In the genomic region with DNA sequence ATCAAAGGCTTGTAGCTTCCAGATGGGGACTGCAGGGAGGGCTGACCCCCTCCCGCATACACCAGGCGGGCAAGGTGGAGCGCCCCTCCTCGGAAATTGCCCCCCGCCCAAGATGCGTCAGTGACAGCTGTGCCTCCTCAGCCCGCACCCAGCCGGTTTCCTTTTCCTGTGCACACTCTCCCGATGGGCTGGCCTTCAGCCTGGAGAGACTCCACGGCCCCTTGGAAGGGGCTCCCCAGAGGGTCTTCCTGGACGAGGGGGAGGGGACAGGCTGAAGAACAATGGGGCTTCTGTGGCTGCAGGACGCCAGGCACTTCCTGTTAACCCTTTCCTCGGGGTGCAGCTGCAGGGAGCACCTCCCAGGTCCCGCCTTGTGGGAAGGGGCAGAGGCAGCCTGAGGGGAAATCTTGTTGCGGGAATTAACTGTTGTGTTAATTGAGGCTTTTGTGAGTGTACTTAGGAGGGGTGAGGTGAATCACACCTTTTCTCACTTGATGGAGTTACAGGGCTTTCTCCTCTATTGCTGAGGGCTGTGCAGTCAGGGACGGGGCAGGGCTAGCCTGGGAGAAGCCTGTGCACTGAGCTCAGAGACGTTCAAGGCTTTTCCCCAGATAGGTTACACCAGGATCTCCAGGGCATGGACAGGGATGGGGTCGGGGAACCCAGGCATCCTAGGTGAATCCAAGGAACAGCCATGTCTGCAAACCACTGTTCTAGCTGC, we compare ENCODE assay signal across 1 cellular context.
A peak's percentile ranks its signal among the peaks of the same experiment; 100 is the strongest.
TF ChIP-seq lines count a peak whose summit lies in the region.

No MANE protein-coding gene starts in this region.

TF ChIP-seq in HepG2, 621 proteins besides CTCF, POLR2A, EP300 and RAD21 (continued from another document and continues in another):
- TF ChIP-seq, protein P1, sequence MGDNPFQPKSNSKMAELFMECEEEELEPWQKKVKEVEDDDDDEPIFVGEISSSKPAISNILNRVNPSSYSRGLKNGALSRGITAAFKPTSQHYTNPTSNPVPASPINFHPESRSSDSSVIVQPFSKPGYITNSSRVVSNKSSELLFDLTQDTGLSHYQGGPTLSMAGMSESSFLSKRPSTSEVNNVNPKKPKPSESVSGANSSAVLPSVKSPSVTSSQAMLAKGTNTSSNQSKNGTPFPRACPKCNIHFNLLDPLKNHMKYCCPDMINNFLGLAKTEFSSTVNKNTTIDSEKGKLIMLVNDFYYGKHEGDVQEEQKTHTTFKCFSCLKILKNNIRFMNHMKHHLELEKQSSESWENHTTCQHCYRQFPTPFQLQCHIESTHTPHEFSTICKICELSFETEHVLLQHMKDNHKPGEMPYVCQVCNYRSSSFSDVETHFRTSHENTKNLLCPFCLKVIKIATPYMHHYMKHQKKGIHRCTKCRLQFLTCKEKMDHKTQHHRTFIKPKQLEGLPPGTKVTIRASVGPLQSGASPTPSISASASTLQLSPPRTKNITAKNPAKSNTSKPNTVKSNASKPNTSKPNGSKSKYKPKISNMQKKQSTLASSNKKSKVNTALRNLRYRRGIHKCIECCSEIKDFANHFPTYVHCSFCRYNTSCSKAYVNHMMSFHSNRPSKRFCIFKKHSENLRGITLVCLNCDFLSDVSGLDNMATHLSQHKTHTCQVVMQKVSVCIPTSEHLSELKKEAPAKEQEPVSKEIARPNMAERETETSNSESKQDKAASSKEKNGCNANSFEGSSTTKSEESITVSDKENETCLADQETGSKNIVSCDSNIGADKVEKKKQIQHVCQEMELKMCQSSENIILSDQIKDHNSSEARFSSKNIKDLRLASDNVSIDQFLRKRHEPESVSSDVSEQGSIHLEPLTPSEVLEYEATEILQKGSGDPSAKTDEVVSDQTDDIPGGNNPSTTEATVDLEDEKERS (CRISPR knock-in tag; IDR thresholded peaks at IDR 0.05): no peak
- TF ChIP-seq ZNF124 (CRISPR knock-in tag; IDR thresholded peaks at IDR 0.05) (no peak), ZNF883 (CRISPR knock-in tag; IDR thresholded peaks at IDR 0.05; ENCODE audit: not compliant biosample characterization) (no peak), NFE2L2 (IDR thresholded peaks at IDR 0.05; ENCODE audit: low read length) (no peak), NCOA5 (CRISPR knock-in tag; IDR thresholded peaks at IDR 0.05) (no peak), KLF12 (CRISPR knock-in tag; IDR thresholded peaks at IDR 0.05; ENCODE audit: borderline replicate concordance) (peak; percentile 84; the same call in 1 of the 2 replicates), HNRNPUL1 (IDR thresholded peaks at IDR 0.05; ENCODE audit: low read depth, low read length) (no peak), FOXK2 (IDR thresholded peaks at IDR 0.05) (no peak), GATAD2A (CRISPR knock-in tag; IDR thresholded peaks at IDR 0.05) (peak; percentile 97), KLF11 (CRISPR knock-in tag; IDR thresholded peaks at IDR 0.05) (0 out of 2 replicates have a peak, but pooled peaks have one; percentile 53), THYN1 (CRISPR knock-in tag; IDR thresholded peaks at IDR 0.05; ENCODE audit: borderline replicate concordance, low read depth) (no peak), ZNF468 (CRISPR knock-in tag; IDR thresholded peaks at IDR 0.05) (no peak), ZNF234 (CRISPR knock-in tag; conservative IDR thresholded peaks at IDR 0.05) (no peak), ZNF431 (CRISPR knock-in tag; IDR thresholded peaks at IDR 0.05; ENCODE audit: borderline replicate concordance, low read depth) (no peak; the same call in 1 of the 2 replicates), NKX3-1 (CRISPR knock-in tag; IDR thresholded peaks at IDR 0.05) (peak; percentile 68; the same call in 1 of the 2 replicates), MEIS2 (CRISPR knock-in tag; IDR thresholded peaks at IDR 0.05) (0 out of 2 replicates have a peak, but pooled peaks have one; percentile 19), ZNF766 (CRISPR knock-in tag; IDR thresholded peaks at IDR 0.05; ENCODE audit: borderline replicate concordance) (0 out of 2 replicates have a peak, but pooled peaks have one; percentile 36), ETV6 (CRISPR knock-in tag; conservative IDR thresholded peaks at IDR 0.05) (no peak), ZNF296 (CRISPR knock-in tag; conservative IDR thresholded peaks at IDR 0.05) (no peak), STAG1 (CRISPR knock-in tag; IDR thresholded peaks at IDR 0.05) (0 out of 2 replicates have a peak, but pooled peaks have one; percentile 8), SMAD3 (CRISPR knock-in tag; IDR thresholded peaks at IDR 0.05) (peak; percentile 93), NRL (CRISPR knock-in tag; IDR thresholded peaks at IDR 0.05; ENCODE audit: borderline replicate concordance) (peak; percentile 65; the same call in 1 of the 2 replicates), ZNF430 (CRISPR knock-in tag; IDR thresholded peaks at IDR 0.05) (peak; percentile 18; the same call in 1 of the 2 replicates), FOSL2 (CRISPR knock-in tag; IDR thresholded peaks at IDR 0.05) (no peak; the same call in 1 of the 2 replicates), ZNF556 (CRISPR knock-in tag; IDR thresholded peaks at IDR 0.05; ENCODE audit: borderline replicate concordance) (no peak), JUNB (CRISPR knock-in tag; IDR thresholded peaks at IDR 0.05; ENCODE audit: borderline replicate concordance) (no peak)
- TF ChIP-seq, protein P2, sequence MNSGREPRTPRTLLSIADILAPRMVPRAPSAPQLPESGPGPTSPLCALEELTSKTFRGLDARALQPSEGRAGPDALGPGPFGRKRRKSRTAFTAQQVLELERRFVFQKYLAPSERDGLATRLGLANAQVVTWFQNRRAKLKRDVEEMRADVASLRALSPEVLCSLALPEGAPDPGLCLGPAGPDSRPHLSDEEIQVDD (CRISPR knock-in tag; IDR thresholded peaks at IDR 0.05; ENCODE audit: borderline replicate concordance): no peak
- TF ChIP-seq, protein P3, sequence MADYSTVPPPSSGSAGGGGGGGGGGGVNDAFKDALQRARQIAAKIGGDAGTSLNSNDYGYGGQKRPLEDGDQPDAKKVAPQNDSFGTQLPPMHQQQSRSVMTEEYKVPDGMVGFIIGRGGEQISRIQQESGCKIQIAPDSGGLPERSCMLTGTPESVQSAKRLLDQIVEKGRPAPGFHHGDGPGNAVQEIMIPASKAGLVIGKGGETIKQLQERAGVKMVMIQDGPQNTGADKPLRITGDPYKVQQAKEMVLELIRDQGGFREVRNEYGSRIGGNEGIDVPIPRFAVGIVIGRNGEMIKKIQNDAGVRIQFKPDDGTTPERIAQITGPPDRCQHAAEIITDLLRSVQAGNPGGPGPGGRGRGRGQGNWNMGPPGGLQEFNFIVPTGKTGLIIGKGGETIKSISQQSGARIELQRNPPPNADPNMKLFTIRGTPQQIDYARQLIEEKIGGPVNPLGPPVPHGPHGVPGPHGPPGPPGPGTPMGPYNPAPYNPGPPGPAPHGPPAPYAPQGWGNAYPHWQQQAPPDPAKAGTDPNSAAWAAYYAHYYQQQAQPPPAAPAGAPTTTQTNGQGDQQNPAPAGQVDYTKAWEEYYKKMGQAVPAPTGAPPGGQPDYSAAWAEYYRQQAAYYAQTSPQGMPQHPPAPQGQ (CRISPR knock-in tag; IDR thresholded peaks at IDR 0.05; ENCODE audit: borderline replicate concordance): no peak
- TF ChIP-seq, protein P4, sequence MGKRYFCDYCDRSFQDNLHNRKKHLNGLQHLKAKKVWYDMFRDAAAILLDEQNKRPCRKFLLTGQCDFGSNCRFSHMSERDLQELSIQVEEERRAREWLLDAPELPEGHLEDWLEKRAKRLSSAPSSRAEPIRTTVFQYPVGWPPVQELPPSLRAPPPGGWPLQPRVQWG (CRISPR knock-in tag; IDR thresholded peaks at IDR 0.05; ENCODE audit: borderline replicate concordance, low read depth): no peak
- TF ChIP-seq, protein P5, sequence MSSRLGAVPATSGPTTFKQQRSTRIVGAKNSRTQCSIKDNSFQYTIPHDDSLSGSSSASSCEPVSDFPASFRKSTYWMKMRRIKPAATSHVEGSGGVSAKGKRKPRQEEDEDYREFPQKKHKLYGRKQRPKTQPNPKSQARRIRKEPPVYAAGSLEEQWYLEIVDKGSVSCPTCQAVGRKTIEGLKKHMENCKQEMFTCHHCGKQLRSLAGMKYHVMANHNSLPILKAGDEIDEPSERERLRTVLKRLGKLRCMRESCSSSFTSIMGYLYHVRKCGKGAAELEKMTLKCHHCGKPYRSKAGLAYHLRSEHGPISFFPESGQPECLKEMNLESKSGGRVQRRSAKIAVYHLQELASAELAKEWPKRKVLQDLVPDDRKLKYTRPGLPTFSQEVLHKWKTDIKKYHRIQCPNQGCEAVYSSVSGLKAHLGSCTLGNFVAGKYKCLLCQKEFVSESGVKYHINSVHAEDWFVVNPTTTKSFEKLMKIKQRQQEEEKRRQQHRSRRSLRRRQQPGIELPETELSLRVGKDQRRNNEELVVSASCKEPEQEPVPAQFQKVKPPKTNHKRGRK (CRISPR knock-in tag; IDR thresholded peaks at IDR 0.05): no peak
- TF ChIP-seq, protein P6, sequence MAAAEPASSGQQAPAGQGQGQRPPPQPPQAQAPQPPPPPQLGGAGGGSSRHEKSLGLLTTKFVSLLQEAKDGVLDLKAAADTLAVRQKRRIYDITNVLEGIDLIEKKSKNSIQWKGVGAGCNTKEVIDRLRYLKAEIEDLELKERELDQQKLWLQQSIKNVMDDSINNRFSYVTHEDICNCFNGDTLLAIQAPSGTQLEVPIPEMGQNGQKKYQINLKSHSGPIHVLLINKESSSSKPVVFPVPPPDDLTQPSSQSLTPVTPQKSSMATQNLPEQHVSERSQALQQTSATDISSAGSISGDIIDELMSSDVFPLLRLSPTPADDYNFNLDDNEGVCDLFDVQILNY (CRISPR knock-in tag; conservative IDR thresholded peaks at IDR 0.05): no peak
- TF ChIP-seq, protein P7, sequence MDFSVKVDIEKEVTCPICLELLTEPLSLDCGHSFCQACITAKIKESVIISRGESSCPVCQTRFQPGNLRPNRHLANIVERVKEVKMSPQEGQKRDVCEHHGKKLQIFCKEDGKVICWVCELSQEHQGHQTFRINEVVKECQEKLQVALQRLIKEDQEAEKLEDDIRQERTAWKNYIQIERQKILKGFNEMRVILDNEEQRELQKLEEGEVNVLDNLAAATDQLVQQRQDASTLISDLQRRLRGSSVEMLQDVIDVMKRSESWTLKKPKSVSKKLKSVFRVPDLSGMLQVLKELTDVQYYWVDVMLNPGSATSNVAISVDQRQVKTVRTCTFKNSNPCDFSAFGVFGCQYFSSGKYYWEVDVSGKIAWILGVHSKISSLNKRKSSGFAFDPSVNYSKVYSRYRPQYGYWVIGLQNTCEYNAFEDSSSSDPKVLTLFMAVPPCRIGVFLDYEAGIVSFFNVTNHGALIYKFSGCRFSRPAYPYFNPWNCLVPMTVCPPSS (IDR thresholded peaks at IDR 0.05): no peak
- TF ChIP-seq, protein P8, sequence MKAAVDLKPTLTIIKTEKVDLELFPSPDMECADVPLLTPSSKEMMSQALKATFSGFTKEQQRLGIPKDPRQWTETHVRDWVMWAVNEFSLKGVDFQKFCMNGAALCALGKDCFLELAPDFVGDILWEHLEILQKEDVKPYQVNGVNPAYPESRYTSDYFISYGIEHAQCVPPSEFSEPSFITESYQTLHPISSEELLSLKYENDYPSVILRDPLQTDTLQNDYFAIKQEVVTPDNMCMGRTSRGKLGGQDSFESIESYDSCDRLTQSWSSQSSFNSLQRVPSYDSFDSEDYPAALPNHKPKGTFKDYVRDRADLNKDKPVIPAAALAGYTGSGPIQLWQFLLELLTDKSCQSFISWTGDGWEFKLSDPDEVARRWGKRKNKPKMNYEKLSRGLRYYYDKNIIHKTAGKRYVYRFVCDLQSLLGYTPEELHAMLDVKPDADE (CRISPR knock-in tag; IDR thresholded peaks at IDR 0.05): no peak
- TF ChIP-seq, protein P9, sequence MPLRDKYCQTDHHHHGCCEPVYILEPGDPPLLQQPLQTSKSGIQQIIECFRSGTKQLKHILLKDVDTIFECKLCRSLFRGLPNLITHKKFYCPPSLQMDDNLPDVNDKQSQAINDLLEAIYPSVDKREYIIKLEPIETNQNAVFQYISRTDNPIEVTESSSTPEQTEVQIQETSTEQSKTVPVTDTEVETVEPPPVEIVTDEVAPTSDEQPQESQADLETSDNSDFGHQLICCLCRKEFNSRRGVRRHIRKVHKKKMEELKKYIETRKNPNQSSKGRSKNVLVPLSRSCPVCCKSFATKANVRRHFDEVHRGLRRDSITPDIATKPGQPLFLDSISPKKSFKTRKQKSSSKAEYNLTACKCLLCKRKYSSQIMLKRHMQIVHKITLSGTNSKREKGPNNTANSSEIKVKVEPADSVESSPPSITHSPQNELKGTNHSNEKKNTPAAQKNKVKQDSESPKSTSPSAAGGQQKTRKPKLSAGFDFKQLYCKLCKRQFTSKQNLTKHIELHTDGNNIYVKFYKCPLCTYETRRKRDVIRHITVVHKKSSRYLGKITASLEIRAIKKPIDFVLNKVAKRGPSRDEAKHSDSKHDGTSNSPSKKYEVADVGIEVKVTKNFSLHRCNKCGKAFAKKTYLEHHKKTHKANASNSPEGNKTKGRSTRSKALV (CRISPR knock-in tag; IDR thresholded peaks at IDR 0.05): no peak
